29 cellular contexts compared by ENCODE assay signal in the genomic region with DNA sequence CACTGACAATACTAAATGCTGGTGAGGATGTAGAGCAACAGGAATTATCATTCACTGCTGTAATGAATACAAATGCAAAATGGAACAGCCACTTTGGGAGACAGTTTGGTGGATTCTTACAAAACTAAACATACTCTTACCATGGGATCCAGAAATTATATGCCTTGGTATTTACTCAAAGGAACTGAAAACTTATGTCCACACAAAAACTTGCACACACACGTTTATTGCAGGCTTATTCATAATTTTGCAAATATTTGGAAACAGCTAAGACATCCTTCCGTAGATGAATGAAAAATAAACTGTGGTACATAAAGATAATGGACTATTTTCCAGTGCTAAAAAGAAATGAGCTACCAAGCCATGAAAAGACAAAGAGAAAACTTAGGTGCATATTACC.
"Had no signal": no experiment of that assay in that cellular context is flagged by ENCODE, and none has a peak within 500 bp of the region (broad histone marks: within the 10 kb centered on the region; RNA-seq: fewer than 3 reads in every experiment).

No MANE protein-coding gene starts in this region.

- DNase-seq: naive thymus-derived CD8-positive, alpha-beta T cell; nephron progenitor cell; nucleus accumbens; pancreas; posterior cingulate gyrus; psoas muscle; right cardiac atrium; spleen; stimulated activated CD4-positive, alpha-beta T cell treated with anti-CD3 and anti-CD28 coated beads, Interleukin-12 subunit alpha, Interleukin-12 subunit beta, amount 100 ng/mL, for 4 hours; stimulated activated CD4-positive, alpha-beta T cell treated with anti-CD3 and anti-CD28 coated beads, Interleukin-1b, Interleukin-23, amount 100 ng/mL, for 48 hours; stimulated activated CD4-positive, alpha-beta T cell treated with anti-CD3 and anti-CD28 coated beads, Interleukin-4, amount 100 ng/mL, for 1 hour; stimulated activated CD4-positive, alpha-beta T cell treated with anti-CD3 and anti-CD28 coated beads, Interleukin-4, amount 100 ng/mL, for 4 hours; stimulated activated CD8-positive, alpha-beta memory T cell treated with anti-CD3 and anti-CD28 coated beads, Interleukin-4, amount 100 ng/mL, for 48 hours; stimulated activated naive CD4-positive, alpha-beta T cell; stimulated activated naive CD8-positive, alpha-beta T cell treated with anti-CD3 and anti-CD28 coated beads, Interleukin-15, amount 100 ng/mL, for 72 hours; stimulated activated naive CD8-positive, alpha-beta T cell treated with anti-CD3 and anti-CD28 coated beads, Interleukin-15, Interleukin-2, amounts not matched to agents 100 U/mL and 50 U/mL, for 24 hours; substantia nigra; testis; tibial artery; transverse colon; upper lobe of right lung; uterus had no signal

- ATAC-seq: naive thymus-derived CD8-positive, alpha-beta T cell; natural killer cell treated with Interleukin-12 subunit alpha and Interleukin-12 subunit beta and Interleukin-15 and Interleukin-18, amount 100 ng/mL, for 72 hours; pancreas; psoas muscle; right cardiac atrium; sciatic nerve; stimulated activated memory B cell treated with anti-CD40 and anti-IgM and Interleukin-4, amounts not matched to agents 10 μg/mL and 1 μg/mL and 100 μg/mL, for 72 hours; stimulated activated naive CD8-positive, alpha-beta T cell treated with anti-CD3 and anti-CD28 coated beads, Interleukin-15, amount 100 ng/mL, for 72 hours; stimulated activated naive CD8-positive, alpha-beta T cell treated with anti-CD3 and anti-CD28 coated beads, Interleukin-15, Interleukin-2, amounts not matched to agents 100 U/mL and 50 U/mL, for 24 hours; upper lobe of right lung had no signal

- H3K27ac ChIP-seq: neutrophil, pancreas, psoas muscle, skin epidermis, spleen, suprapubic skin, testis, tibial artery, transverse colon, upper lobe of right lung, uterus had no signal

- H3K4me3 ChIP-seq: pancreas, psoas muscle, skin epidermis, smooth muscle cell, spleen, suprapubic skin, testis, tibial artery, transverse colon, upper lobe of right lung, uterus had no signal

- FAIRE-seq: pancreas had no signal

- H3K4me2 ChIP-seq: smooth muscle cell had no signal

- H3K27me3 ChIP-seq: neutrophil, pancreas, spleen, suprapubic skin, testis, tibial artery, transverse colon, upper lobe of right lung, uterus had no signal

- H3K4me1 ChIP-seq: pancreas, spleen, suprapubic skin, testis, transverse colon, upper lobe of right lung, uterus had no signal

- H3K36me3 ChIP-seq: neutrophil, pancreas, suprapubic skin, transverse colon, upper lobe of right lung, uterus had no signal

- H3K9me3 ChIP-seq: neutrophil, pancreas, psoas muscle, suprapubic skin, testis, tibial artery, transverse colon, upper lobe of right lung, uterus had no signal
